In genomic region chr17:1928976-1929375, GRCh38 we compare ENCODE assay signal across 1 cellular context.
TF ChIP-seq lines count a peak whose summit lies in the region.

No MANE protein-coding gene starts in this region.

TF ChIP-seq in K562, 482 proteins besides CTCF, POLR2A, EP300 and RAD21 (continued from another document):
- TF ChIP-seq PBX2 (CRISPR knock-in tag; IDR thresholded peaks at IDR 0.05; ENCODE audit: low read depth) (no peak; the same call in 1 of the 2 replicates), PBX2 (tag; conservative IDR thresholded peaks at IDR 0.05; ENCODE audit: low read depth) (peak; percentile 90), ARID2 (IDR thresholded peaks at IDR 0.05) (no peak), E2F1 (CRISPR knock-in tag; IDR thresholded peaks at IDR 0.05) (no peak), ZSCAN29 (IDR thresholded peaks at IDR 0.05) (no peak), FUS (optimal IDR thresholded peaks at IDR 0.05; ENCODE audit: low read depth, low read length) (no peak), RBFOX2 (IDR thresholded peaks at IDR 0.05; ENCODE audit: low read depth, low read length) (no peak), ZNF431 (CRISPR knock-in tag; IDR thresholded peaks at IDR 0.05) (no peak), SMARCE1 (IDR thresholded peaks at IDR 0.05) (no peak), MEIS2 (IDR thresholded peaks at IDR 0.05; ENCODE audit: partially characterized antibody) (peak; percentile 68), RBM17 (IDR thresholded peaks at IDR 0.05; ENCODE audit: borderline replicate concordance, low read depth, low read length) (no peak), RUNX1 (IDR thresholded peaks at IDR 0.05; ENCODE audit: low read depth) (no peak), ESRRA (IDR thresholded peaks at IDR 0.05; ENCODE audit: borderline replicate concordance, low read depth) (no peak), CHD2 (IDR thresholded peaks at IDR 0.05; ENCODE audit: low read depth, low read length) (no peak), FOXO4 (CRISPR knock-in tag; IDR thresholded peaks at IDR 0.05) (no peak), HDAC1 (IDR thresholded peaks at IDR 0.05) (no peak), ZNF695 (CRISPR knock-in tag; IDR thresholded peaks at IDR 0.05) (no peak), PKNOX1 (IDR thresholded peaks at IDR 0.05) (peak; percentile 95), DDX20 (tag; IDR thresholded peaks at IDR 0.05; ENCODE audit: low read depth) (no peak), ZBTB11 (CRISPR knock-in tag; IDR thresholded peaks at IDR 0.05) (no peak), THRA (IDR thresholded peaks at IDR 0.05) (no peak), FOXA3 (CRISPR knock-in tag; conservative IDR thresholded peaks at IDR 0.05 in 1 of 2, IDR thresholded peaks at IDR 0.05 in 1 of 2) (no peak), SNAPC5 (CRISPR knock-in tag; IDR thresholded peaks at IDR 0.05) (no peak), SPI1 (IDR thresholded peaks at IDR 0.05; ENCODE audit: borderline replicate concordance, low read depth, low read length) (no peak), ZNF282 (CRISPR knock-in tag; IDR thresholded peaks at IDR 0.05) (no peak), FOXA1 (IDR thresholded peaks at IDR 0.05; ENCODE audit: borderline replicate concordance) (no peak), ZBTB33 (CRISPR knock-in tag; IDR thresholded peaks at IDR 0.05) (no peak), XRCC3 (IDR thresholded peaks at IDR 0.05) (no peak)
